In the genomic region with DNA sequence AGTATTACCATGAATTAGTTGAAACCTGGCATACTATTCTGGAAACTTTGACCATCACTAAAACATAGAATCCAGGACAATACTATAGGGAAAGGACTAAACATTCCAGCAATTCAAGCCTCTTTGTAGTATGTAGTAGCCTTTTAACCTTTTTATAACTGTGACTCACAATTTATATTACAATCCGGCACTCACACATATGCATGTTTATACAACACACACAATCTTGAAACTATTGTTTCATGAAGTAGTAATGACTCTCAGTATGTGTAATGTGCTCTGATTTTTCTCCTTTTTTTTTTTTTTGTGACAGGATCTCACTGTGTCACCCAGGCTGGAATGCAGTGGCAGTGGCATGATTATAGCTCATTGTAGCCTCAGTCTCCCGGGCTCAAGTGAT, we compare ENCODE assay signal across 27 cellular contexts.
A peak's percentile ranks its signal among the peaks of the same experiment; 100 is the strongest.
DNase-seq lines count a peak whose midpoint lies in the region; ATAC-seq, FAIRE-seq and TF ChIP-seq lines count a peak whose summit lies in the region.
"Had no signal": no experiment of that assay in that cellular context is flagged by ENCODE, and none has a peak within 500 bp of the region (broad histone marks: within the 10 kb centered on the region; RNA-seq: fewer than 3 reads in every experiment).

No MANE protein-coding gene starts in this region.

- H3K27me3 Mint-ChIP-seq in astrocyte (ENCODE audit: low read depth, unreplicated experiment) = no peaks in the 10 kb centered on the region
- H3K27me3 Mint-ChIP-seq: activated B cell treated with CpG ODN at 0.5 μM for 24 hours; activated CD8-positive, alpha-beta T cell treated with anti-CD3 and anti-CD28 coated beads for 36 hours; progenitor cell of endocrine pancreas; stimulated activated naive CD8-positive, alpha-beta T cell treated with anti-CD3 and anti-CD28 coated beads, Interleukin-15, Interleukin-2, amounts not matched to agents 100 ng/mL and 50 ng/mL, for 24 hours had no signal

- TF ChIP-seq CTCF in astrocyte (IDR thresholded peaks at IDR 0.05; ENCODE audit: insufficient read depth, low read depth, low read length) = no peak
- TF ChIP-seq CTCF in mucosa of descending colon (IDR thresholded peaks at IDR 0.05) = no peak

- no peak overlapping the region for H3K4me3 Mint-ChIP-seq in astrocyte (ENCODE audit: unreplicated experiment)
- H3K4me3 Mint-ChIP-seq: activated B cell treated with CpG ODN at 0.5 μM for 24 hours; activated CD8-positive, alpha-beta T cell treated with anti-CD3 and anti-CD28 coated beads for 36 hours; neural crest cell; stimulated activated naive CD8-positive, alpha-beta T cell treated with anti-CD3 and anti-CD28 coated beads, Interleukin-15, Interleukin-2, amounts not matched to agents 100 ng/mL and 50 ng/mL, for 24 hours had no signal

- no peaks in the 10 kb centered on the region for H3K9me2 ChIP-seq in GM23248 (ENCODE audit: insufficient read depth)

- 65 to 75% methylated on average over 2 of the region's 2 CpGs for WGBS in GM23248 (ENCODE audit: low coverage in 1 of 2, low lambda C conversion rate in 2 of 2, missing lambda C conversion rate in 2 of 2), 2 experiments

- no peaks in the 10 kb centered on the region for H4K20me1 ChIP-seq in GM23248 (ENCODE audit: insufficient read depth)
- peaks cover 4% of the 10 kb centered on the region for H4K20me1 ChIP-seq in astrocyte (ENCODE audit: insufficient read depth, low read length)

- DNase-seq in GM23248 = peak; percentile 40
- DNase-seq in astrocyte (ENCODE audit: low read depth) = peak; percentile 23
- DNase-seq in fibroblast of gingiva (ENCODE audit: low read depth) = peak; percentile 1
- DNase-seq in mucosa of descending colon = no peak
- no peak for DNase-seq in glomerular visceral epithelial cell (ENCODE audit: extremely low spot score)
- DNase-seq in NCI-H2107 (lab: John Stamatoyannopoulos, UW) = no peak
- DNase-seq: activated B cell treated with CpG ODN at 0.5 μM for 24 hours; activated CD8-positive, alpha-beta T cell treated with anti-CD3 and anti-CD28 coated beads for 36 hours; activated naive CD4-positive, alpha-beta T cell treated with anti-CD3 and anti-CD28 coated beads, Interleukin-2, amount 50 U/mL, for 16 hours; activated T-cell treated with anti-CD3 and anti-CD28 coated beads, Interleukin-2, amount 50 U/mL, for 1 hour; colonic mucosa; DMS79 treated with DMSO at 0.1 percent for 48 hours; glutamatergic neuron; NCI-H1417; NCI-H526; RPMI8226; small intestine; stimulated activated CD4-positive, alpha-beta T cell treated with anti-CD3 and anti-CD28 coated beads, Interleukin-2, amount 100 ng/mL, for 48 hours; T1000; transverse colon had no signal

- H3F3A ChIP-seq in GM23248 (ENCODE audit: insufficient read depth) = no peaks in the 10 kb centered on the region

- H3K27me3 ChIP-seq in GM23248 (replicated peaks; ENCODE audit: insufficient read depth) (no peaks in the 10 kb centered on the region), astrocyte (ENCODE audit: insufficient read depth, low read length) (no peaks in the 10 kb centered on the region)
- H3K27me3 ChIP-seq: ascending aorta, colonic mucosa, transverse colon had no signal

- no peaks in the 10 kb centered on the region for H3K4me1 ChIP-seq in GM23248 (ENCODE audit: insufficient read depth)
- no peaks in the 10 kb centered on the region for H3K4me1 ChIP-seq in astrocyte (ENCODE audit: insufficient read depth, low read length)
- no peaks in the 10 kb centered on the region for H3K4me1 ChIP-seq in mucosa of descending colon (ENCODE audit: low read depth)
- H3K4me1 ChIP-seq: ascending aorta, colonic mucosa had no signal

- H3K4me3 ChIP-seq in GM23248 (no peak overlapping the region), astrocyte (ENCODE audit: insufficient read depth, low read depth, low read length) (no peak overlapping the region), mucosa of descending colon (no peak overlapping the region)
- H3K4me3 ChIP-seq: ascending aorta, colonic mucosa, transverse colon had no signal

- in situ Hi-C loops in GM23248 (cut with MboI) = no loop called here

- intact Hi-C loops in mucosa of descending colon (cut with DNase I, micrococcal nuclease) = no loop called here

- peak; percentile 99 for ATAC-seq in mucosa of descending colon
- no peak for ATAC-seq in GM18517 (IDR thresholded peaks at IDR 0.05; ENCODE audit: unreplicated experiment)
- no peak for ATAC-seq in GM21360 (IDR thresholded peaks at IDR 0.05; ENCODE audit: unreplicated experiment)
- ATAC-seq: activated CD8-positive, alpha-beta T cell treated with anti-CD3 and anti-CD28 coated beads for 36 hours; left lobe of liver had no signal

- H3K9ac ChIP-seq in GM23248 = no peak overlapping the region
- no peak overlapping the region for H3K9ac ChIP-seq in astrocyte (ENCODE audit: low read length)

- no peaks in the 10 kb centered on the region for H3K36me3 Mint-ChIP-seq in astrocyte (ENCODE audit: low read depth, unreplicated experiment)

- no peak for FAIRE-seq in astrocyte (lab: Jason Lieb, UNC)
- FAIRE-seq: small intestine had no signal

- no peaks in the 10 kb centered on the region for H3K9me3 Mint-ChIP-seq in astrocyte (ENCODE audit: unreplicated experiment)
- H3K9me3 Mint-ChIP-seq: activated B cell treated with CpG ODN at 0.5 μM for 24 hours; activated CD8-positive, alpha-beta T cell treated with anti-CD3 and anti-CD28 coated beads for 36 hours; neural crest cell; stimulated activated naive CD8-positive, alpha-beta T cell treated with anti-CD3 and anti-CD28 coated beads, Interleukin-15, Interleukin-2, amounts not matched to agents 100 ng/mL and 50 ng/mL, for 24 hours had no signal

- no peak overlapping the region for H3K27ac ChIP-seq in GM23248
- H3K27ac ChIP-seq in astrocyte (ENCODE audit: low read depth, low read length) = no peak overlapping the region
- H3K27ac ChIP-seq: ascending aorta, colonic mucosa, transverse colon had no signal

- H3K36me3 ChIP-seq in GM23248 (ENCODE audit: low read depth) (peaks cover 34% of the 10 kb centered on the region), astrocyte (ENCODE audit: insufficient read depth, low read length) (peaks cover 17% of the 10 kb centered on the region), mucosa of descending colon (ENCODE audit: low read depth) (no peaks in the 10 kb centered on the region)
- H3K36me3 ChIP-seq: colonic mucosa had no signal

- H3K79me2 ChIP-seq in GM23248 (ENCODE audit: insufficient read depth) (peaks cover 28% of the 10 kb centered on the region; the same call in 1 of the 2 replicates), astrocyte (ENCODE audit: insufficient read depth, low read length) (peaks cover 3% of the 10 kb centered on the region)

- no peak overlapping the region for H3K27ac Mint-ChIP-seq in astrocyte (ENCODE audit: unreplicated experiment)
- H3K27ac Mint-ChIP-seq: activated B cell treated with CpG ODN at 0.5 μM for 24 hours; activated CD8-positive, alpha-beta T cell treated with anti-CD3 and anti-CD28 coated beads for 36 hours; progenitor cell of endocrine pancreas; stimulated activated naive CD8-positive, alpha-beta T cell treated with anti-CD3 and anti-CD28 coated beads, Interleukin-15, Interleukin-2, amounts not matched to agents 100 ng/mL and 50 ng/mL, for 24 hours had no signal

- H3K9me3 ChIP-seq in GM23248 (ENCODE audit: low read depth) = no peaks in the 10 kb centered on the region
- H3K9me3 ChIP-seq in astrocyte (ENCODE audit: insufficient read depth, low read depth, low read length) = no peaks in the 10 kb centered on the region
- H3K9me3 ChIP-seq in mucosa of descending colon = no peaks in the 10 kb centered on the region
- H3K9me3 ChIP-seq: ascending aorta, colonic mucosa, transverse colon had no signal

- H2AFZ ChIP-seq in GM23248 (no peak overlapping the region), astrocyte (ENCODE audit: low read depth, low read length) (no peak overlapping the region)

- H3K4me1 Mint-ChIP-seq in astrocyte (ENCODE audit: low read depth, unreplicated experiment) = no peaks in the 10 kb centered on the region

- no peak overlapping the region for H3K4me2 ChIP-seq in GM23248 (ENCODE audit: unreplicated experiment)
- no peak overlapping the region for H3K4me2 ChIP-seq in astrocyte (ENCODE audit: low read length)

Comparison
In these comparisons a context has a peak if more than half of its experiments do, and no peak if none do; other contexts are left out.
1. DNase-seq: peak in GM23248 (single experiment), astrocyte (single experiment) and fibroblast of gingiva (single experiment); none in mucosa of descending colon (0 of 3), glomerular visceral epithelial cell (single experiment) and NCI-H2107 (single experiment).